ENCODE assay signal across 12 cellular contexts in the genomic region with DNA sequence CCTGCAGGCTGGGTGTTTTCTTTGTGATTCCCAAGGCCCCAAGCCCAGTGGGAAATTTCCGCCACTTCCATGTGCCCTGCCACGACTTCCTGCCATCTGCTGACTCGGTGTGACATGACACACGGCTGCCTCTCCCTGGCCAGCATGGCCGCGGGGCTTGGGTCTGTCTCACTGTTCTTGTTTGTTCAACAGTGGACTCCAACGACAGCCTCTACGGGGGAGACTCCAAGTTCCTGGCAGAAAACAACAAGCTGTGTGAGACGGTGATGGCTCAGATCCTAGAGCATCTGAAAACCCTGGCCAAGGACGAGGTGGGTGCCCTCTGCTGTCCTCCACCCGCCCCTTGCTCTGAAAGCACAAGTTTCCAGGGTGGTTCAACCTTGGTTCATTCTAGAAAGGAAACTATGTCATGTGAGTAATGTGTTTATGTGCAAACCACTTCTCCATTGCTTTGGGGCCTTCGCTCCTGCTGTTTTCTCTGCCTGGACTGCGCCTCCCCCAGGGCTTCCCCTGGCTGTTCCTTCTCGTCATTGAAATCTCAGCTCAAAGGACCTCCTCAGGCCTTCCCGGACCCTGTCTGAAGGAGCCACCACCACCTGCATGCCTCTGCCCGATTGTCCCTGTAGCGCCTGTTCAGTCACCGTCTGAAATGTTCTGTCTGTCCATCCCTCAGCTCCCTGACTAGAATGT. TPM values are rescaled to one million over a fixed set of nuclear protein-coding genes. Genes with fewer than 3 reads are reported as not detected.
DNase-seq lines count a peak whose midpoint lies in the region; ATAC-seq and TF ChIP-seq lines count a peak whose summit lies in the region.
"Had no signal": no experiment of that assay in that cellular context is flagged by ENCODE, and none has a peak within 500 bp of the region (broad histone marks: within the 10 kb centered on the region; RNA-seq: fewer than 3 reads in every experiment).

No MANE protein-coding gene starts in this region.

- no peaks in the 10 kb centered on the region for H3K27me3 Mint-ChIP-seq in CD4-positive, alpha-beta memory T cell
- H3K27me3 Mint-ChIP-seq in endothelial cell (ENCODE audit: unreplicated experiment) = no peaks in the 10 kb centered on the region
- H3K27me3 Mint-ChIP-seq in osteocyte (ENCODE audit: unreplicated experiment) = no peaks in the 10 kb centered on the region
- no peaks in the 10 kb centered on the region for H3K27me3 Mint-ChIP-seq in MCF 10A (ENCODE audit: insufficient read depth, unreplicated experiment)
- H3K27me3 Mint-ChIP-seq: activated naive CD8-positive, alpha-beta T cell treated with anti-CD3 and anti-CD28 coated beads, Interleukin-2, amount 50 U/mL, for 24 hours had no signal

- no peak overlapping the region for H3K27ac ChIP-seq in CD4-positive, alpha-beta memory T cell (ENCODE audit: low read depth, low read length)
- no peak overlapping the region for H3K27ac ChIP-seq in Karpas-422 (ENCODE audit: low read length)
- H3K27ac ChIP-seq: C4-2B, pancreas had no signal

- BruUV-seq in MCF 10A (replicated peaks; lab: Mats Ljungman, UMichigan) = no TSS peak

- CTCF ChIA-PET in CD4-positive, alpha-beta memory T cell (lab: Charles Lee; ENCODE audit: partially characterized antibody) = no interaction called here
- CTCF ChIA-PET in MCF 10A (lab: Yijun Ruan, JAX) = interaction anchor here (1.1 to 1.3 kb wide), 2 partner anchors 8 to 10 kb away, joined by 5 to 6 read pairs; no protein-coding TSS in a partner anchor

- H3K4me1 Mint-ChIP-seq in CD4-positive, alpha-beta memory T cell = peaks cover 35 to 67% (median 40%) of the 10 kb centered on the region in 4 donors
- H3K4me1 Mint-ChIP-seq in endothelial cell (ENCODE audit: unreplicated experiment) (peaks cover 17% of the 10 kb centered on the region), osteocyte (ENCODE audit: unreplicated experiment) (peaks cover 18% of the 10 kb centered on the region), MCF 10A (ENCODE audit: insufficient read depth, unreplicated experiment) (peaks cover 1% of the 10 kb centered on the region)

- no peak overlapping the region for H3K9ac ChIP-seq in Karpas-422 (ENCODE audit: low read length)

- TF ChIP-seq CTCF in endothelial cell (IDR thresholded peaks at IDR 0.05; ENCODE audit: unreplicated experiment) = no peak
- TF ChIP-seq CTCF in osteocyte (IDR thresholded peaks at IDR 0.05) = no peak
- TF ChIP-seq CTCF in MCF 10A (IDR thresholded peaks at IDR 0.05; ENCODE audit: unreplicated experiment) = no peak

- DNase-seq in CD4-positive, alpha-beta memory T cell = no peak
- peak; percentile 56 for DNase-seq in NCI-H69 (lab: John Stamatoyannopoulos, UW)
- DNase-seq in endothelial cell (ENCODE audit: low spot score) = no peak
- no peak for DNase-seq in osteocyte (ENCODE audit: extremely low spot score, unreplicated experiment)
- DNase-seq in Karpas-422 = no peak
- no peak for DNase-seq in MCF 10A (ENCODE audit: unreplicated experiment)
- DNase-seq in NCI-H128 (lab: John Stamatoyannopoulos, UW; ENCODE audit: unreplicated experiment) = no peak
- DNase-seq: activated naive CD8-positive, alpha-beta T cell treated with anti-CD3 and anti-CD28 coated beads, Interleukin-2, amount 50 U/mL, for 24 hours; NCI-H226 had no signal

- intact Hi-C loops in CD4-positive, alpha-beta memory T cell (cut with micrococcal nuclease) = no loop called here
- intact Hi-C loops in MCF 10A (cut with micrococcal nuclease) = loop anchor here (10.0 kb wide), 1 partner anchor 87 kb away; no protein-coding TSS in a partner anchor

- H3K9me3 ChIP-seq in CD4-positive, alpha-beta memory T cell (ENCODE audit: control insufficient read depth in 1 of 2, low read length in 2 of 2) = no peaks in the 10 kb centered on the region
- no peaks in the 10 kb centered on the region for H3K9me3 ChIP-seq in Karpas-422 (ENCODE audit: low read length)
- H3K9me3 ChIP-seq: pancreas had no signal

- no peaks in the 10 kb centered on the region for H3K27me3 ChIP-seq in CD4-positive, alpha-beta memory T cell (ENCODE audit: insufficient read depth, low read length)
- no peaks in the 10 kb centered on the region for H3K27me3 ChIP-seq in Karpas-422 (ENCODE audit: low read length)
- H3K27me3 ChIP-seq: pancreas had no signal

- peak overlapping the region in 1 of 8 donors; percentile 23 for H3K4me3 Mint-ChIP-seq in CD4-positive, alpha-beta memory T cell
- H3K4me3 Mint-ChIP-seq in endothelial cell (ENCODE audit: unreplicated experiment) (no peak overlapping the region), osteocyte (ENCODE audit: unreplicated experiment) (no peak overlapping the region), MCF 10A (ENCODE audit: unreplicated experiment) (no peak overlapping the region)
- H3K4me3 Mint-ChIP-seq: activated naive CD8-positive, alpha-beta T cell treated with anti-CD3 and anti-CD28 coated beads, Interleukin-2, amount 50 U/mL, for 24 hours had no signal

- H3K4me3 ChIP-seq in CD4-positive, alpha-beta memory T cell (ENCODE audit: low read length in 2 of 2) = no peak overlapping the region
- H3K4me3 ChIP-seq in Karpas-422 (ENCODE audit: low read length) = no peak overlapping the region
- H3K4me3 ChIP-seq: pancreas had no signal

- no peaks in the 10 kb centered on the region for H3K79me2 ChIP-seq in Karpas-422 (ENCODE audit: low read length)

- no peak overlapping the region for H3K4me2 ChIP-seq in Karpas-422 (ENCODE audit: low read depth, low read length, poor library complexity, severe bottlenecking)

- H3K9me3 Mint-ChIP-seq in CD4-positive, alpha-beta memory T cell = peaks cover 0 to 2% (median 0%) of the 10 kb centered on the region in 8 donors
- no peaks in the 10 kb centered on the region for H3K9me3 Mint-ChIP-seq in endothelial cell (ENCODE audit: unreplicated experiment)
- no peaks in the 10 kb centered on the region for H3K9me3 Mint-ChIP-seq in osteocyte (ENCODE audit: unreplicated experiment)
- H3K9me3 Mint-ChIP-seq in MCF 10A (ENCODE audit: unreplicated experiment) = no peaks in the 10 kb centered on the region
- H3K9me3 Mint-ChIP-seq: activated naive CD8-positive, alpha-beta T cell treated with anti-CD3 and anti-CD28 coated beads, Interleukin-2, amount 50 U/mL, for 24 hours had no signal

- H4K20me1 ChIP-seq in Karpas-422 (ENCODE audit: insufficient read depth, low read depth, low read length) = no peaks in the 10 kb centered on the region

- no peak overlapping the region for H2AFZ ChIP-seq in Karpas-422 (ENCODE audit: low read length)

- peak overlapping the region in 4 of 7 donors; percentile 35 to 83 (median 64) for H3K27ac Mint-ChIP-seq in CD4-positive, alpha-beta memory T cell
- H3K27ac Mint-ChIP-seq in endothelial cell (ENCODE audit: unreplicated experiment) (peak overlapping the region; percentile 74), osteocyte (ENCODE audit: unreplicated experiment) (peak overlapping the region; percentile 83), MCF 10A (ENCODE audit: low read depth, unreplicated experiment) (no peak overlapping the region)
- H3K27ac Mint-ChIP-seq: activated naive CD8-positive, alpha-beta T cell treated with anti-CD3 and anti-CD28 coated beads, Interleukin-2, amount 50 U/mL, for 24 hours had no signal

- no peaks in the 10 kb centered on the region for H3K9me2 ChIP-seq in Karpas-422 (replicated peaks; ENCODE audit: insufficient read depth, low read length)

- ATAC-seq in HG02973 (IDR thresholded peaks at IDR 0.05; ENCODE audit: unreplicated experiment) = no peak
- ATAC-seq: activated naive CD8-positive, alpha-beta T cell treated with anti-CD3 and anti-CD28 coated beads, Interleukin-2, amount 50 U/mL, for 24 hours had no signal

- POLR2A ChIA-PET in CD4-positive, alpha-beta memory T cell (lab: Charles Lee; ENCODE audit: partially characterized antibody) = interaction anchor here (0.8 to 2.5 kb wide), 2 partner anchors 27 to 44 kb away, joined by 3 to 7 read pairs; a partner anchor contains a TSS
- POLR2A ChIA-PET in MCF 10A (lab: Yijun Ruan, JAX) = interaction anchor here (0.7 kb wide), 1 partner anchor 24 kb away, joined by 3 read pairs; no protein-coding TSS in a partner anchor

- peaks cover 4% of the 10 kb centered on the region for H3K36me3 ChIP-seq in CD4-positive, alpha-beta memory T cell (ENCODE audit: insufficient read depth, low read length)
- H3K36me3 ChIP-seq in Karpas-422 (ENCODE audit: insufficient read depth, low read length) = no peaks in the 10 kb centered on the region

- H3K4me1 ChIP-seq in CD4-positive, alpha-beta memory T cell (ENCODE audit: insufficient read depth, low read length) = peaks cover 38% of the 10 kb centered on the region
- H3K4me1 ChIP-seq in Karpas-422 (ENCODE audit: low read length) = no peaks in the 10 kb centered on the region

- H3K36me3 Mint-ChIP-seq in CD4-positive, alpha-beta memory T cell = peaks cover 27 to 28% of the 10 kb centered on the region in 2 donors
- H3K36me3 Mint-ChIP-seq in endothelial cell (ENCODE audit: low read depth, unreplicated experiment) (peaks cover 12% of the 10 kb centered on the region), osteocyte (ENCODE audit: unreplicated experiment) (peaks cover 23% of the 10 kb centered on the region), MCF 10A (ENCODE audit: insufficient read depth, unreplicated experiment) (peaks cover 49% of the 10 kb centered on the region)

RNA-seq across cellular contexts. Expression of a gene that starts 26.7 kb away (rescaled TPM):
- 10 to 100 TPM; 15.3 to 16.6 TPM for total RNA-seq in CD4-positive, alpha-beta memory T cell
- 10 to 100 TPM in 1 of 2 donors, 1 to 10 TPM in 1; 4.0 to 15.2 TPM for polyA plus RNA-seq in CD4-positive, alpha-beta memory T cell
- 36.6 TPM for total RNA-seq in endothelial cell (ENCODE audit: unreplicated experiment)
- total RNA-seq in osteocyte = 24.0 and 24.2 TPM in 2 replicates
- 1.8 and 3.6 TPM in 2 replicates for total RNA-seq in Karpas-422 (2014; rRNA removed; shearing (Covaris generic); ENCODE audit: low replicate concordance)
- 22.3 and 24.5 TPM in 2 replicates for total RNA-seq in MCF 10A (2022)

RNA-seq across cellular contexts. Expression of a gene that starts 26.8 kb away (rescaled TPM):
- 1 to 10 TPM; 1.7 to 3.1 TPM for total RNA-seq in CD4-positive, alpha-beta memory T cell
- polyA plus RNA-seq in CD4-positive, alpha-beta memory T cell = 1 to 10 TPM; 1.3 to 4.1 TPM
- total RNA-seq in endothelial cell (ENCODE audit: unreplicated experiment) (18.6 TPM), osteocyte (5.3 and 5.8 TPM in 2 replicates), MCF 10A (2022) (5.9 and 8.4 TPM in 2 replicates)
- 1.3 and 4.9 TPM in 2 replicates for total RNA-seq in Karpas-422 (2014; rRNA removed; shearing (Covaris generic); ENCODE audit: low replicate concordance)
